Comparison of ENCODE assay signal across 7 cellular contexts in the genomic region with DNA sequence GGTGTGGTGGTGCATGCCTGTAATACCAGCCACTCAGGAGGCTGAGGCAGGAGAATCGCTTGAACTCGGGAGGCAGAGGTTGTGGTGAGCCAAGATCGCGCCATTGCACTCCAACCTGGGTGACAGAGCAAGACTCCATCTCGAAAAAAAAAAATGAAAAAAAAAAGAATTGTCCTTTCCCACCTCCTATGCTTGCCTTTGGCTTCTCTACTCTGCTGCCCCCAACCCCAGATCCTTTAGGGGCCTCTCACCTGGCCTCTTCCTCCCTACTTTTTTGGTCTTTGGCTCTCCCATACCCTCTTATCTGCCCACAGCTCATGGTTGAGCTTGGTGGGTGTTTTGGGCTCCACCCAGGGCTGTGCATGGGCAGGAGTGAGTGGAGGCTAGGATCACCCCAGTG. TPM values are rescaled to one million over a fixed set of nuclear protein-coding genes. Genes with fewer than 3 reads are reported as not detected.
DNase-seq lines count a peak whose midpoint lies in the region; ATAC-seq and TF ChIP-seq lines count a peak whose summit lies in the region.
"Not testable (repeated sequence)": the region's sequence is repeated elsewhere in the genome, so short reads cannot be mapped to it uniquely, and the experiment has no call there.

No MANE protein-coding gene starts in this region.

- H3K4me3 Mint-ChIP-seq in CD8-positive, alpha-beta memory T cell = peak overlapping the region in 5 of 7 donors; percentile 20 to 84 (median 47)
- peak overlapping the region; percentile 3 for H3K4me3 Mint-ChIP-seq in activated B cell treated with CpG ODN at 0.5 μM for 24 hours
- H3K4me3 Mint-ChIP-seq in activated naive CD8-positive, alpha-beta T cell = not testable (repeated sequence)
- peak overlapping the region in 8 of 10 donors; percentile 27 to 77 (median 36) for H3K4me3 Mint-ChIP-seq in naive thymus-derived CD8-positive, alpha-beta T cell

- H3K36me3 ChIP-seq in CD8-positive, alpha-beta memory T cell (ENCODE audit: insufficient read depth, low read length); PC-3 (ENCODE audit: low read depth, low read length); esophagus (ENCODE audit: control insufficient read depth in 2 of 2, insufficient read depth in 2 of 2, low read length in 1 of 2): not testable (repeated sequence)

- not testable (repeated sequence) for BruUV-seq in PC-3 (replicated peaks; lab: Mats Ljungman, UMichigan)

- H3K9me3 ChIP-seq in CD8-positive, alpha-beta memory T cell (ENCODE audit: low read length); PC-3 (ENCODE audit: low read length); esophagus (ENCODE audit: control insufficient read depth in 2 of 2, insufficient read depth in 1 of 2, low read depth in 1 of 2, low read length in 1 of 2): not testable (repeated sequence)

- not testable (repeated sequence) for H3K9me3 Mint-ChIP-seq in CD8-positive, alpha-beta memory T cell; activated B cell treated with CpG ODN at 0.5 μM for 24 hours; activated naive CD8-positive, alpha-beta T cell (ENCODE audit: low read depth); naive thymus-derived CD8-positive, alpha-beta T cell

- not testable (repeated sequence) for H3K9ac ChIP-seq in PC-3 (ENCODE audit: low read length)

- peaks cover 43% of the 10 kb centered on the region for H3K4me1 ChIP-seq in CD8-positive, alpha-beta memory T cell (ENCODE audit: insufficient read depth, low read length)
- H3K4me1 ChIP-seq in PC-3 (ENCODE audit: insufficient read depth, low read length) = peaks cover 61% of the 10 kb centered on the region
- H3K4me1 ChIP-seq in esophagus (ENCODE audit: control insufficient read depth in 2 of 2, insufficient read depth in 2 of 2, low read length in 1 of 2) = peaks cover 13 to 19% of the 10 kb centered on the region in 2 donors

- H3K27me3 Mint-ChIP-seq in CD8-positive, alpha-beta memory T cell; activated B cell treated with CpG ODN at 0.5 μM for 24 hours; activated naive CD8-positive, alpha-beta T cell; naive thymus-derived CD8-positive, alpha-beta T cell: not testable (repeated sequence)

- H3K27me3 ChIP-seq in CD8-positive, alpha-beta memory T cell (ENCODE audit: insufficient read depth, low read length, poor library complexity, severe bottlenecking); PC-3 (ENCODE audit: low read length); esophagus (ENCODE audit: control insufficient read depth in 1 of 2, insufficient read depth in 2 of 2, low read length in 2 of 2): not testable (repeated sequence)

- CTCF ChIA-PET in CD8-positive, alpha-beta memory T cell (lab: Charles Lee) = interaction anchor here (1.0 to 8.0 kb wide), 4 partner anchors 43 to 106 kb away, joined by 3 to 71 read pairs (median 15); no protein-coding TSS in a partner anchor
- CTCF ChIA-PET in PC-3 (lab: Charles Lee) = not testable (repeated sequence)
- CTCF ChIA-PET in activated B cell treated with CpG ODN at 0.5 μM for 24 hours (lab: Charles Lee) = interaction anchor here (1.8 to 2.4 kb wide), 3 partner anchors 33 to 105 kb away, joined by 6 to 42 read pairs (median 18); a partner anchor contains a TSS

- POLR2A ChIA-PET in CD8-positive, alpha-beta memory T cell (lab: Charles Lee) = interaction anchor here (1.3 kb wide), 1 partner anchor 34 kb away, joined by 5 read pairs; no protein-coding TSS in a partner anchor
- POLR2A ChIA-PET in PC-3 (lab: Charles Lee; ENCODE audit: unreplicated experiment) = not testable (repeated sequence)
- POLR2A ChIA-PET in activated B cell treated with CpG ODN at 0.5 μM for 24 hours (lab: Charles Lee) = interaction anchor here (3.4 to 4.2 kb wide), 2 partner anchors 33 to 40 kb away, joined by 28 to 29 read pairs; a partner anchor contains a TSS
- POLR2A ChIA-PET in naive thymus-derived CD8-positive, alpha-beta T cell (lab: Charles Lee) = interaction anchor here (1.0 to 5.0 kb wide), 6 partner anchors 27 to 70 kb away, joined by 5 to 49 read pairs (median 17); partner anchors contain the start of genes CCDC51 and TMA7

- H3F3A ChIP-seq in PC-3 (ENCODE audit: low read length, unreplicated experiment) = not testable (repeated sequence)

- 92 to 94% methylated on average over 5 of the region's 5 CpGs for WGBS in esophagus, 2 donors

- not testable (repeated sequence) for H2AFZ ChIP-seq in PC-3 (ENCODE audit: low read length)

- H3K36me3 Mint-ChIP-seq in CD8-positive, alpha-beta memory T cell; activated B cell treated with CpG ODN at 0.5 μM for 24 hours (ENCODE audit: low read depth); activated naive CD8-positive, alpha-beta T cell; naive thymus-derived CD8-positive, alpha-beta T cell: not testable (repeated sequence)

- not testable (repeated sequence) for DNase-seq in CD8-positive, alpha-beta memory T cell; activated B cell treated with CpG ODN at 0.5 μM for 24 hours; naive thymus-derived CD8-positive, alpha-beta T cell
- peak; percentile 0 for DNase-seq in PC-3
- peak; percentile 44 for DNase-seq in posterior vena cava (ENCODE audit: low spot score)

- ATAC-seq in PC-3; activated B cell treated with CpG ODN at 0.5 μM for 24 hours (ENCODE audit: low read depth); naive thymus-derived CD8-positive, alpha-beta T cell: not testable (repeated sequence)

- not testable (repeated sequence) for H4K20me1 ChIP-seq in PC-3 (ENCODE audit: low read length)

- not testable (repeated sequence) for H3K4me3 ChIP-seq in CD8-positive, alpha-beta memory T cell (ENCODE audit: low read length); PC-3 (ENCODE audit: low read length); esophagus (ENCODE audit: low read depth in 1 of 2, low read length in 2 of 2)

- H3K27ac ChIP-seq in CD8-positive, alpha-beta memory T cell (ENCODE audit: low read depth, low read length) = not testable (repeated sequence)
- H3K27ac ChIP-seq in PC-3 (ENCODE audit: low read length) (peak overlapping the region; percentile 97; the same call in 1 of the 2 replicates), esophagus (ENCODE audit: low read depth in 2 of 2, low read length in 1 of 2) (peak overlapping the region; percentile 37 to 52)

- not testable (repeated sequence) for TF ChIP-seq CTCF in PC-3 (conservative IDR thresholded peaks at IDR 0.05; ENCODE audit: low read depth, low read length); activated B cell treated with CpG ODN at 0.5 μM for 24 hours (IDR thresholded peaks at IDR 0.05)

- peak overlapping the region in 6 of 8 donors; percentile 27 to 82 (median 48) for H3K27ac Mint-ChIP-seq in CD8-positive, alpha-beta memory T cell
- not testable (repeated sequence) for H3K27ac Mint-ChIP-seq in activated B cell treated with CpG ODN at 0.5 μM for 24 hours
- peak overlapping the region; percentile 58 for H3K27ac Mint-ChIP-seq in activated naive CD8-positive, alpha-beta T cell
- H3K27ac Mint-ChIP-seq in naive thymus-derived CD8-positive, alpha-beta T cell = peak overlapping the region in 6 of 10 donors; percentile 3 to 80 (median 36)

- intact Hi-C loops in PC-3 (cut with micrococcal nuclease) = loop anchor here (2.0 kb wide), 2 partner anchors 33 to 43 kb away; no protein-coding TSS in a partner anchor
- intact Hi-C loops in activated B cell treated with CpG ODN at 0.5 μM for 24 hours (cut with micrococcal nuclease) = loop anchor here (2.0 to 5.0 kb wide), 3 partner anchors 43 to 181 kb away; partner anchors contain the start of genes NCKIPSD and PFKFB4
- intact Hi-C loops in posterior vena cava (cut with DNase I) = not testable (repeated sequence)

- H3K9me2 ChIP-seq in PC-3 (replicated peaks; ENCODE audit: low read length) = not testable (repeated sequence)

- H3K4me1 Mint-ChIP-seq in CD8-positive, alpha-beta memory T cell = peaks cover 38 to 56% (median 53%) of the 10 kb centered on the region in 3 donors
- peaks cover 18% of the 10 kb centered on the region for H3K4me1 Mint-ChIP-seq in activated B cell treated with CpG ODN at 0.5 μM for 24 hours
- H3K4me1 Mint-ChIP-seq in activated naive CD8-positive, alpha-beta T cell (ENCODE audit: low read depth) = peaks cover 48% of the 10 kb centered on the region
- H3K4me1 Mint-ChIP-seq in naive thymus-derived CD8-positive, alpha-beta T cell = peaks cover 24 to 61% (median 56%) of the 10 kb centered on the region in 4 donors

- H3K79me2 ChIP-seq in PC-3 (ENCODE audit: low read length) = peaks cover 29% of the 10 kb centered on the region

- H3K4me2 ChIP-seq in PC-3 (ENCODE audit: low read length) = not testable (repeated sequence)

RNA-seq across cellular contexts. Expression of gene SHISA5, which starts 2.0 kb away (rescaled TPM):
- total RNA-seq in CD8-positive, alpha-beta memory T cell = 100 to 1,000 TPM; 102 TPM
- 470 TPM for polyA plus RNA-seq in CD8-positive, alpha-beta memory T cell
- 159 and 164 TPM in 2 replicates for total RNA-seq in PC-3 (2014; rRNA removed)
- 95.7 and 108 TPM in 2 replicates for total RNA-seq in activated B cell treated with CpG ODN at 0.5 μM for 24 hours
- 10 to 100 TPM; 54.0 to 94.9 TPM for polyA plus RNA-seq in esophagus
- total RNA-seq in naive thymus-derived CD8-positive, alpha-beta T cell = 100 to 1,000 TPM; 176 to 186 TPM
- 100 to 1,000 TPM; 341 to 364 (median 359) TPM for polyA plus RNA-seq in naive thymus-derived CD8-positive, alpha-beta T cell
- total RNA-seq in posterior vena cava = 100 to 1,000 TPM; 142 to 147 TPM

RNA-seq across cellular contexts. Expression of gene PFKFB4, which starts 50.6 kb away (rescaled TPM):
- 1 to 10 TPM; 1.8 to 2.2 TPM for total RNA-seq in CD8-positive, alpha-beta memory T cell
- 1.3 TPM for polyA plus RNA-seq in CD8-positive, alpha-beta memory T cell
- total RNA-seq in PC-3 (2014; rRNA removed) (33.5 and 35.2 TPM in 2 replicates), activated B cell treated with CpG ODN at 0.5 μM for 24 hours (2.0 and 3.2 TPM in 2 replicates), posterior vena cava (1 to 10 TPM; 2.0 to 4.5 TPM)
- 1 to 10 TPM; 3.8 to 9.2 TPM for polyA plus RNA-seq in esophagus
- total RNA-seq in naive thymus-derived CD8-positive, alpha-beta T cell = 1 to 10 TPM; 2.4 to 3.0 TPM
- polyA plus RNA-seq in naive thymus-derived CD8-positive, alpha-beta T cell = 1 to 10 TPM; 1.1 to 3.3 (median 1.9) TPM

RNA-seq across cellular contexts. Expression of gene UCN2, which starts 57.6 kb away (rescaled TPM):
- total RNA-seq in CD8-positive, alpha-beta memory T cell = not detected
- not detected for polyA plus RNA-seq in CD8-positive, alpha-beta memory T cell
- total RNA-seq in PC-3 (2014; rRNA removed) (0.81 and 0.91 TPM in 2 replicates), activated B cell treated with CpG ODN at 0.5 μM for 24 hours (not detected in 2 replicates), posterior vena cava (not detected)
- 1 to 10 TPM; 2.3 to 7.2 TPM for polyA plus RNA-seq in esophagus
- total RNA-seq in naive thymus-derived CD8-positive, alpha-beta T cell = under 1 TPM in 1 of 2 experiments, not detected in 1; 0.25 TPM
- polyA plus RNA-seq in naive thymus-derived CD8-positive, alpha-beta T cell = not detected

RNA-seq across cellular contexts. Expression of gene ATRIP, which starts 59.4 kb away (rescaled TPM):
- 10 to 100 TPM; 22.1 to 22.8 TPM for total RNA-seq in CD8-positive, alpha-beta memory T cell
- 13.4 TPM for polyA plus RNA-seq in CD8-positive, alpha-beta memory T cell
- total RNA-seq in PC-3 (2014; rRNA removed) = 13.9 and 16.1 TPM in 2 replicates
- 10.5 and 14.6 TPM in 2 replicates for total RNA-seq in activated B cell treated with CpG ODN at 0.5 μM for 24 hours
- polyA plus RNA-seq in esophagus = 1 to 10 TPM; 4.9 to 5.7 TPM
- 10 to 100 TPM; 13.2 to 13.5 TPM for total RNA-seq in naive thymus-derived CD8-positive, alpha-beta T cell
- 10 to 100 TPM in 2 of 3 donors, 1 to 10 TPM in 1; 8.9 to 17.5 (median 13.1) TPM for polyA plus RNA-seq in naive thymus-derived CD8-positive, alpha-beta T cell
- total RNA-seq in posterior vena cava = 1 to 10 TPM; 6.2 to 6.3 TPM
